Comparison of ENCODE assay signal across 14 cellular contexts in genomic region chr13:101455863-101456262, GRCh38. TPM values are rescaled to one million over a fixed set of nuclear protein-coding genes. Genes with fewer than 3 reads are reported as not detected.
DNase-seq lines count a peak whose midpoint lies in the region; ATAC-seq and TF ChIP-seq lines count a peak whose summit lies in the region.
"Had no signal": no experiment of that assay in that cellular context is flagged by ENCODE, and none has a peak within 500 bp of the region (broad histone marks: within the 10 kb centered on the region; RNA-seq: fewer than 3 reads in every experiment).

No MANE protein-coding gene starts in this region.

- no peak overlapping the region for H3K14ac ChIP-seq in mesenchymal stem cell (ENCODE audit: low read length in 2 of 2)

- peak overlapping the region; percentile 68 for H2AK5ac ChIP-seq in mesenchymal stem cell (ENCODE audit: low read length, severe bottlenecking)

- no peaks in the 10 kb centered on the region for H3K9me3 ChIP-seq in mesenchymal stem cell (ENCODE audit: control insufficient read depth, low read length)
- H3K9me3 ChIP-seq: uterus had no signal

- no peak overlapping the region for H2BK120ac ChIP-seq in mesenchymal stem cell (ENCODE audit: low read depth, low read length)

- no peaks in the 10 kb centered on the region for H3K9me3 Mint-ChIP-seq in activated T-cell treated with anti-CD3 and anti-CD28 coated beads, Interleukin-2, amount 50 U/mL, for 24 hours
- H3K9me3 Mint-ChIP-seq: central memory CD8-positive, alpha-beta T cell had no signal

- POLR2A ChIA-PET in AG04449 (lab: Yijun Ruan, JAX) = interaction anchor here (1.4 kb wide), 1 partner anchor 149 kb away, joined by 6 read pairs; no protein-coding TSS in a partner anchor

- H3K4me3 ChIP-seq in AG04449 (ENCODE audit: low read depth, low read length) (peak overlapping the region; percentile 19; the same call in 1 of the 2 replicates), choroid plexus epithelial cell (ENCODE audit: low read depth, low read length) (no peak overlapping the region), mesenchymal stem cell (ENCODE audit: insufficient read depth in 1 of 2, low read depth in 1 of 2, low read length in 2 of 2) (peak overlapping the region in 1 of 2 experiments; percentile 42)
- H3K4me3 ChIP-seq: uterus had no signal

- H3K4me1 ChIP-seq in mesenchymal stem cell (ENCODE audit: control insufficient read depth, insufficient read depth, low read depth, low read length) = peaks cover 15% of the 10 kb centered on the region
- H3K4me1 ChIP-seq: uterus had no signal

- H3K36me3 ChIP-seq in mesenchymal stem cell (ENCODE audit: control insufficient read depth in 1 of 2, insufficient read depth in 2 of 2, low read depth in 1 of 2, low read length in 2 of 2) = peaks cover 0 to 10% of the 10 kb centered on the region in 2 experiments
- H3K36me3 ChIP-seq: uterus had no signal

- H2AFZ ChIP-seq in mesenchymal stem cell (ENCODE audit: low read depth, low read length) = no peak overlapping the region

- H3K9ac ChIP-seq in mesenchymal stem cell (ENCODE audit: low read length) = peak overlapping the region; percentile 63

- no peaks in the 10 kb centered on the region for H3K27me3 ChIP-seq in mesenchymal stem cell (ENCODE audit: control insufficient read depth in 1 of 2, insufficient read depth in 1 of 2, low read length in 2 of 2)
- H3K27me3 ChIP-seq: uterus had no signal

- 0% methylated on average over 1 of the region's 3 CpGs for WGBS in mesenchymal stem cell

- H3K27ac Mint-ChIP-seq in activated T-cell treated with anti-CD3 and anti-CD28 coated beads, Interleukin-2, amount 50 U/mL, for 24 hours = no peak overlapping the region
- H3K27ac Mint-ChIP-seq: nephron had no signal

- peak overlapping the region; percentile 40 for H3K4me2 ChIP-seq in mesenchymal stem cell (ENCODE audit: low read length, poor library complexity, severe bottlenecking)

- TF ChIP-seq CTCF in AG04449 (IDR thresholded peaks at IDR 0.05; ENCODE audit: insufficient read depth, low read length, missing control alignments) = no peak
- TF ChIP-seq CTCF in choroid plexus epithelial cell (conservative IDR thresholded peaks at IDR 0.05; ENCODE audit: low read depth, low read length) = no peak

- no peak overlapping the region for H2BK5ac ChIP-seq in mesenchymal stem cell (ENCODE audit: low read depth, low read length, poor library complexity, severe bottlenecking)

- H3K79me1 ChIP-seq in mesenchymal stem cell (replicated peaks; ENCODE audit: low read length, poor library complexity, severe bottlenecking) = no peaks in the 10 kb centered on the region

- H2BK15ac ChIP-seq in mesenchymal stem cell (ENCODE audit: low read depth, poor library complexity, severe bottlenecking) = no peak overlapping the region

- no peak overlapping the region for H4K8ac ChIP-seq in mesenchymal stem cell (ENCODE audit: low read length)

- no peak overlapping the region for H3K23ac ChIP-seq in mesenchymal stem cell (ENCODE audit: low read length in 2 of 2)

- peaks cover 6% of the 10 kb centered on the region for H3K4me1 Mint-ChIP-seq in activated T-cell treated with anti-CD3 and anti-CD28 coated beads, Interleukin-2, amount 50 U/mL, for 24 hours (ENCODE audit: low read depth)
- H3K4me1 Mint-ChIP-seq: central memory CD8-positive, alpha-beta T cell had no signal

- H2BK12ac ChIP-seq in mesenchymal stem cell (ENCODE audit: low read length in 2 of 2) = peak overlapping the region in 1 of 2 experiments; percentile 66

- CTCF ChIA-PET in AG04449 (lab: Yijun Ruan, JAX) = interaction anchor here (1.2 to 7.7 kb wide), 2 partner anchors 304 to 312 kb away, joined by 4 to 53 read pairs; no protein-coding TSS in a partner anchor

- H3K36me3 Mint-ChIP-seq in activated T-cell treated with anti-CD3 and anti-CD28 coated beads, Interleukin-2, amount 50 U/mL, for 24 hours (ENCODE audit: low read depth) = no peaks in the 10 kb centered on the region

- no peak overlapping the region for H3K4me3 Mint-ChIP-seq in activated T-cell treated with anti-CD3 and anti-CD28 coated beads, Interleukin-2, amount 50 U/mL, for 24 hours
- H3K4me3 Mint-ChIP-seq: central memory CD8-positive, alpha-beta T cell; nephron had no signal

- no peak overlapping the region for H4K91ac ChIP-seq in mesenchymal stem cell (ENCODE audit: low read length)

- DNase-seq in AG04449 (ENCODE audit: low read depth, low spot score) = peak; percentile 87
- DNase-seq in LHCN-M2 (ENCODE audit: low read depth) = peak; percentile 94
- DNase-seq in choroid plexus epithelial cell (ENCODE audit: low read depth) = peak; percentile 97
- peak; percentile 88 for DNase-seq in mesenchymal stem cell
- DNase-seq in activated T-cell treated with anti-CD3 and anti-CD28 coated beads, Interleukin-2, amount 50 U/mL, for 24 hours = no peak
- no peak for DNase-seq in hippocampal formation (lab: John Stamatoyannopoulos, UW)
- no peak for DNase-seq in SK-N-DZ (ENCODE audit: low spot score)
- DNase-seq: KBM-7, NCI-H748 treated with DMSO at 0.1 percent for 48 hours, uterus had no signal

- H3K18ac ChIP-seq in mesenchymal stem cell (ENCODE audit: low read depth in 1 of 2, low read length in 2 of 2) = peak overlapping the region in 1 of 2 experiments; percentile 79

- peak overlapping the region; percentile 87 for H3K27ac ChIP-seq in mesenchymal stem cell (ENCODE audit: low read length, poor library complexity, severe bottlenecking)
- H3K27ac ChIP-seq: C4-2B, uterus had no signal

- ATAC-seq in GM21515 (IDR thresholded peaks at IDR 0.05; ENCODE audit: unreplicated experiment) = no peak

- H3K27me3 Mint-ChIP-seq in activated T-cell treated with anti-CD3 and anti-CD28 coated beads, Interleukin-2, amount 50 U/mL, for 24 hours = peaks cover 39% of the 10 kb centered on the region

- no peak overlapping the region for H3K4ac ChIP-seq in mesenchymal stem cell (ENCODE audit: low read depth in 1 of 2, low read length in 2 of 2)

RNA-seq across cellular contexts. Expression of gene ITGBL1, which starts 3.4 kb away (rescaled TPM):
- total RNA-seq in LHCN-M2 (2014; rRNA removed) = 163 and 180 TPM in 2 replicates
- polyA plus RNA-seq in LHCN-M2 (2012) = 168 TPM
- 0.21 TPM for polyA plus RNA-seq in mesenchymal stem cell (2013, experiment 1 of 2)
- polyA plus RNA-seq in mesenchymal stem cell (2013, experiment 2 of 2) = 0.23 TPM
- 0.02 TPM in 1 of 2 replicates, not detected in the other for polyA plus RNA-seq in SK-N-DZ (2014; cell fraction: cytosol; rRNA removed)
- polyA plus RNA-seq in SK-N-DZ (2014; cell fraction: nucleus; rRNA removed) = 0.46 TPM in 1 of 2 replicates, not detected in the other

RNA-seq across cellular contexts. Expression of gene NALCN, which starts 39.6 kb away (rescaled TPM):
- total RNA-seq in LHCN-M2 (2014; rRNA removed) = 5.0 and 7.0 TPM in 2 replicates
- 3.7 TPM for polyA plus RNA-seq in LHCN-M2 (2012)
- polyA plus RNA-seq in mesenchymal stem cell (2013, experiment 1 of 2) = 1.1 TPM
- 1.2 TPM for polyA plus RNA-seq in mesenchymal stem cell (2013, experiment 2 of 2)
- 5.1 and 5.2 TPM in 2 replicates for polyA plus RNA-seq in SK-N-DZ (2014; cell fraction: cytosol; rRNA removed)
- 3.1 and 3.4 TPM in 2 replicates for polyA plus RNA-seq in SK-N-DZ (2014; cell fraction: nucleus; rRNA removed)

Comparison
In these comparisons a context has a peak if more than half of its experiments do, and no peak if none do; other contexts are left out.
1. DNase-seq: peak in AG04449 (single experiment), LHCN-M2 (single experiment), choroid plexus epithelial cell (single experiment) and mesenchymal stem cell (single experiment); none in activated T-cell treated with anti-CD3 and anti-CD28 coated beads, Interleukin-2, amount 50 U/mL, for 24 hours (single experiment), hippocampal formation (0 of 2) and SK-N-DZ (single experiment).